In the genomic region with DNA sequence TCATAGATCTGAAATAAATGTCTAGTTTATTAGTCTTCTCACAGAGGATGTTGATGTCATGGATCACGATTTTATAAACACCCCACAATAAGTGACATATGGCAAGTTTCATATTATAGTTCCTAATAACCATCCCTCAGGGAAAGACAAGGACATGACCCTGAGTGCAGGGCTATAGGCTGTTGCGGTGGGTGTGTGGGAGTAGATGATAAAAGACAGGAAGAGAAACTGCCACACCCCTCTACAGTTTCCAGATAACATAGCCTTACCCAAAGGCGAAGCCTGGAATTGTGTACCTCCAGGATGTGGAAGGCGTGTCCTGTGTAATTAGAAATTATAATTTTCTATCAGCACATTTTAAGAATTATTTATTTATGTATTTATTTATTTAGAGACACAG, we compare ENCODE assay signal across 15 cellular contexts. TPM values are rescaled to one million over a fixed set of nuclear protein-coding genes. Genes with fewer than 3 reads are reported as not detected.
DNase-seq lines count a peak whose midpoint lies in the region; ATAC-seq, FAIRE-seq and TF ChIP-seq lines count a peak whose summit lies in the region.
"Had no signal": no experiment of that assay in that cellular context is flagged by ENCODE, and none has a peak within 500 bp of the region (broad histone marks: within the 10 kb centered on the region; RNA-seq: fewer than 3 reads in every experiment).

No MANE protein-coding gene starts in this region.

- DNase-seq in T-helper 2 cell treated with Interferon-gamma antibody and Interleukin-4, amounts not matched to agents 5 μg/mL and 100 μg/mL, for 36 hours (ENCODE audit: low spot score) = no peak
- DNase-seq in T-helper 2 cell (no peak), MV-4-11 (lab: John Stamatoyannopoulos, UW) (peak; percentile 79), GM12878 (ENCODE audit: low read depth, low spot score) (no peak), spleen (no peak), hippocampal formation (lab: John Stamatoyannopoulos, UW) (no peak), iPS-NIHi11 (ENCODE audit: low spot score) (no peak)
- DNase-seq: activated naive CD8-positive, alpha-beta T cell treated with anti-CD3 and anti-CD28 coated beads for 36 hours; EL; foreskin keratinocyte; H9; IMR-90 had no signal

- no peak overlapping the region for H2AFZ ChIP-seq in GM12878 (ENCODE audit: control insufficient read depth, low read depth, low read length)
- H2AFZ ChIP-seq: parathyroid adenoma had no signal

- ATAC-seq in GM12878 (no peak), HG02870 (IDR thresholded peaks at IDR 0.05; ENCODE audit: unreplicated experiment) (no peak)
- ATAC-seq: foreskin keratinocyte, WTC11 had no signal

- no peaks in the 10 kb centered on the region for H4K20me1 ChIP-seq in GM12878 (ENCODE audit: control insufficient read depth, insufficient read depth)

- H3K4me3 ChIP-seq in GM12878 (no peak overlapping the region), spleen (no peak overlapping the region)

- H3K27ac ChIP-seq in GM12878 (ENCODE audit: control insufficient read depth, insufficient read depth) = no peak overlapping the region
- H3K27ac ChIP-seq in spleen = peak overlapping the region in 5 of 8 donors; percentile 33 to 60 (median 45)
- H3K27ac ChIP-seq: foreskin keratinocyte, parathyroid adenoma had no signal

- no peak for FAIRE-seq in GM12878 (lab: Jason Lieb, UNC)

- RAD21 ChIA-PET in GM12878 (lab: Charles Lee; ENCODE audit: unreplicated experiment) = interaction anchor here (0.9 to 3.2 kb wide), 9 partner anchors 11 to 159 kb away, joined by 3 to 31 read pairs (median 4); no protein-coding TSS in a partner anchor

- POLR2A ChIA-PET in GM12878 (lab: Charles Lee) = no interaction called here

- CTCF ChIA-PET in GM12878 (lab: Yijun Ruan, JAX) = interaction anchor here (0.6 to 3.6 kb wide), 10 partner anchors 11 to 204 kb away, joined by 3 to 62 read pairs (median 6); no protein-coding TSS in a partner anchor

- peaks cover 26% of the 10 kb centered on the region for H3K4me1 Mint-ChIP-seq in T-helper 2 cell treated with Interferon-gamma antibody and Interleukin-4, amounts not matched to agents 5 μg/mL and 100 μg/mL, for 36 hours (ENCODE audit: low read depth)

- H3K9me3 Mint-ChIP-seq in T-helper 2 cell treated with Interferon-gamma antibody and Interleukin-4, amounts not matched to agents 5 μg/mL and 100 μg/mL, for 36 hours = no peaks in the 10 kb centered on the region
- H3K9me3 Mint-ChIP-seq: activated naive CD8-positive, alpha-beta T cell treated with anti-CD3 and anti-CD28 coated beads for 36 hours; H9; WTC11 had no signal

- TF ChIP-seq CTCF in GM12878 (IDR thresholded peaks at IDR 0.05 in 2 of 3, conservative IDR thresholded peaks at IDR 0.05 in 1 of 3; ENCODE audit: control insufficient read depth in 2 of 3, extremely low read depth in 1 of 3, insufficient read depth in 1 of 3, low read depth in 3 of 3, low read length in 3 of 3) (no peak), spleen (IDR thresholded peaks at IDR 0.05 in 8 of 11, conservative IDR thresholded peaks at IDR 0.05 in 3 of 11) (no peak)

- TF ChIP-seq POLR2A in GM12878 (IDR thresholded peaks at IDR 0.05; ENCODE audit: low read depth, low read length) (no peak), spleen (IDR thresholded peaks at IDR 0.05) (no peak)

- TF ChIP-seq RAD21 in GM12878 (IDR thresholded peaks at IDR 0.05; ENCODE audit: insufficient read depth, low read depth, low read length) = no peak

- H3K9me3 ChIP-seq in GM12878 (replicated peaks; ENCODE audit: control insufficient read depth, insufficient read depth, low read length) = no peaks in the 10 kb centered on the region
- no peaks in the 10 kb centered on the region for H3K9me3 ChIP-seq in spleen

- no peaks in the 10 kb centered on the region for H3K27me3 ChIP-seq in GM12878 (replicated peaks in 1 of 2; ENCODE audit: control insufficient read depth in 2 of 2, insufficient read depth in 2 of 2, low read length in 1 of 2)
- H3K27me3 ChIP-seq in spleen (replicated peaks in 1 of 7) = peaks cover 0 to 26% (median 0%) of the 10 kb centered on the region in 7 donors
- H3K27me3 ChIP-seq: foreskin keratinocyte had no signal

- BruUV-seq in GM12878 (replicated peaks; lab: Mats Ljungman, UMichigan) = no TSS peak

- intact Hi-C loops in GM12878 (cut with micrococcal nuclease; ENCODE audit: unreplicated experiment) = loop anchor here (2.0 to 10.0 kb wide), 6 partner anchors 83 to 721 kb away; no protein-coding TSS in a partner anchor
- intact Hi-C loops in spleen (cut with DNase I; ENCODE audit: low total_unique reads) = loop anchor here (10.0 kb wide), 1 partner anchor 157 kb away; no protein-coding TSS in a partner anchor

- WGBS in GM12878 (ENCODE audit: insufficient coverage, insufficient replicate concordance, low lambda C conversion rate, missing lambda C conversion rate) = 22% methylated on average over 4 of the region's 4 CpGs
- 46 to 50% (median 47%) methylated on average over 4 of the region's 4 CpGs for WGBS in spleen, 5 donors

- H3K4me3 Mint-ChIP-seq in T-helper 2 cell treated with Interferon-gamma antibody and Interleukin-4, amounts not matched to agents 5 μg/mL and 100 μg/mL, for 36 hours = peak overlapping the region; percentile 54
- H3K4me3 Mint-ChIP-seq: activated naive CD8-positive, alpha-beta T cell treated with anti-CD3 and anti-CD28 coated beads for 36 hours had no signal

- H3K36me3 Mint-ChIP-seq in T-helper 2 cell treated with Interferon-gamma antibody and Interleukin-4, amounts not matched to agents 5 μg/mL and 100 μg/mL, for 36 hours (ENCODE audit: low read depth) = peaks cover 3% of the 10 kb centered on the region
- H3K36me3 Mint-ChIP-seq: activated naive CD8-positive, alpha-beta T cell treated with anti-CD3 and anti-CD28 coated beads for 36 hours; WTC11 had no signal

- H3K27ac Mint-ChIP-seq in T-helper 2 cell treated with Interferon-gamma antibody and Interleukin-4, amounts not matched to agents 5 μg/mL and 100 μg/mL, for 36 hours = no peak overlapping the region
- H3K27ac Mint-ChIP-seq: activated naive CD8-positive, alpha-beta T cell treated with anti-CD3 and anti-CD28 coated beads for 36 hours; H9; WTC11 had no signal

- H3K4me1 ChIP-seq in GM12878 (ENCODE audit: control insufficient read depth, insufficient read depth, low read length) (peaks cover 6% of the 10 kb centered on the region; the same call in 1 of the 2 replicates), spleen (peaks cover 5 to 67% (median 36%) of the 10 kb centered on the region in 6 donors)
- H3K4me1 ChIP-seq: parathyroid adenoma had no signal

- no peak for TF ChIP-seq EP300 in GM12878 (IDR thresholded peaks at IDR 0.05; ENCODE audit: borderline replicate concordance in 1 of 2, control insufficient read depth in 1 of 2, low read depth in 2 of 2, low read length in 2 of 2)

- in situ Hi-C loops in GM12878 (cut with MboI) = no loop called here

- H3K27me3 Mint-ChIP-seq in T-helper 2 cell treated with Interferon-gamma antibody and Interleukin-4, amounts not matched to agents 5 μg/mL and 100 μg/mL, for 36 hours (ENCODE audit: low read depth) = peaks cover 55% of the 10 kb centered on the region

- H3K36me3 ChIP-seq in GM12878 (ENCODE audit: control insufficient read depth in 2 of 2, insufficient read depth in 2 of 2, low read length in 1 of 2) (no peaks in the 10 kb centered on the region), spleen (no peaks in the 10 kb centered on the region)

- SMC1A ChIA-PET in GM12878 (lab: Charles Lee; ENCODE audit: uncharacterized antibody, unreplicated experiment) = interaction anchor here (0.5 to 4.0 kb wide), 17 partner anchors 9 to 411 kb away, joined by 3 to 37 read pairs (median 4); no protein-coding TSS in a partner anchor

- peaks cover 5% of the 10 kb centered on the region for H3K79me2 ChIP-seq in GM12878 (ENCODE audit: control insufficient read depth, insufficient read depth, low read length)
- H3K79me2 ChIP-seq: parathyroid adenoma had no signal

- H3K9ac ChIP-seq in GM12878 (ENCODE audit: control insufficient read depth, insufficient read depth, low read length) = no peak overlapping the region
- H3K9ac ChIP-seq: parathyroid adenoma had no signal

- H3K4me2 ChIP-seq in GM12878 (ENCODE audit: control insufficient read depth, insufficient read depth) = no peak overlapping the region

TF ChIP-seq in GM12878, 131 proteins besides CTCF, POLR2A, EP300 and RAD21 (continues in another document):
- 0 out of 2 replicates have a peak, but pooled peaks have one; percentile 10 for TF ChIP-seq RUNX3 (IDR thresholded peaks at IDR 0.05; ENCODE audit: low read length)
- 0 out of 2 replicates have a peak, but pooled peaks have one; percentile 33 for TF ChIP-seq NR2F1 (conservative IDR thresholded peaks at IDR 0.05)
- TF ChIP-seq IKZF1 (conservative IDR thresholded peaks at IDR 0.05) = peak; percentile 36; the same call in 1 of the 2 replicates
- no peak for TF ChIP-seq JUNB (IDR thresholded peaks at IDR 0.05)
- TF ChIP-seq RFX5 (IDR thresholded peaks at IDR 0.05; ENCODE audit: low read depth, low read length) = no peak
- TF ChIP-seq SPI1 (IDR thresholded peaks at IDR 0.05; ENCODE audit: borderline replicate concordance, insufficient read depth, low read depth, low read length) = 0 out of 2 replicates have a peak, but pooled peaks have one; percentile 12
- TF ChIP-seq STAT3 (IDR thresholded peaks at IDR 0.05; ENCODE audit: low read depth, low read length) = no peak

RNA-seq across cellular contexts. Expression of a gene that starts 2.4 kb away (rescaled TPM):
- total RNA-seq in GM12878 (2013; cell fraction: nucleolus; rRNA removed) = 256 and 267 TPM in 2 replicates
- total RNA-seq in GM12878 (2014; rRNA removed) = 12.9 and 18.6 TPM in 2 replicates
- 16.9 and 19.7 TPM in 2 replicates for total RNA-seq in GM12878 (2014; rRNA removed; fragmentation: Illumina TruSeq; extraction: Trizol)
- 24.0 and 25.7 TPM in 2 replicates for total RNA-seq in GM12878 (2021)
- 1.8 TPM for polyA plus RNA-seq in GM12878 (2011; ENCODE audit: low read depth)
- 14.9 and 21.3 TPM in 2 replicates for polyA plus RNA-seq in GM12878 (2011; rRNA removed)
- 19.3 and 21.8 TPM in 2 replicates for polyA plus RNA-seq in GM12878 (2011; cell fraction: cytosol; rRNA removed)
- polyA plus RNA-seq in GM12878 (2011; cell fraction: nucleus; rRNA removed) = 44.9 and 46.5 TPM in 2 replicates
- polyA plus RNA-seq in GM12878 (2012) = 4.8 and 5.0 TPM in 2 replicates
- 20.3 and 21.9 TPM in 2 replicates for polyA plus RNA-seq in GM12878 (2014; fragmentation: Illumina TruSeq; extraction: Trizol)
- 1 to 10 TPM; 7.4 to 8.8 TPM for polyA plus RNA-seq in GM12878 (2014; fragmentation: Nextera tagmentation; extraction: Ambion mirVana)
- 16.0 and 20.1 TPM in 2 replicates for polyA plus RNA-seq in GM12878 (2014; rRNA removed)
- 10 to 100 TPM; 10.8 to 12.1 TPM for polyA plus RNA-seq in GM12878 (2016; fragmentation: Nextera tagmentation; extraction: Ambion mirVana)
- 32.7 and 42.1 TPM in 2 replicates for polyA minus RNA-seq in GM12878 (2011; rRNA and poly(A)+ RNA removed)
- 8.8 TPM in 2 replicates for polyA minus RNA-seq in GM12878 (2011; cell fraction: cytosol; rRNA and poly(A)+ RNA removed)
- polyA minus RNA-seq in GM12878 (2011; cell fraction: nucleus; rRNA and poly(A)+ RNA removed) = 38.1 and 63.2 TPM in 2 replicates
- total RNA-seq in spleen = 10 to 100 TPM; 14.3 to 26.9 (median 24.9) TPM
- 10 to 100 TPM in 1 of 3 donors, 1 to 10 TPM in 2; 8.7 to 14.1 (median 9.0) TPM for polyA plus RNA-seq in spleen
